ENCODE assay signal across 1 cellular context in the genomic region with DNA sequence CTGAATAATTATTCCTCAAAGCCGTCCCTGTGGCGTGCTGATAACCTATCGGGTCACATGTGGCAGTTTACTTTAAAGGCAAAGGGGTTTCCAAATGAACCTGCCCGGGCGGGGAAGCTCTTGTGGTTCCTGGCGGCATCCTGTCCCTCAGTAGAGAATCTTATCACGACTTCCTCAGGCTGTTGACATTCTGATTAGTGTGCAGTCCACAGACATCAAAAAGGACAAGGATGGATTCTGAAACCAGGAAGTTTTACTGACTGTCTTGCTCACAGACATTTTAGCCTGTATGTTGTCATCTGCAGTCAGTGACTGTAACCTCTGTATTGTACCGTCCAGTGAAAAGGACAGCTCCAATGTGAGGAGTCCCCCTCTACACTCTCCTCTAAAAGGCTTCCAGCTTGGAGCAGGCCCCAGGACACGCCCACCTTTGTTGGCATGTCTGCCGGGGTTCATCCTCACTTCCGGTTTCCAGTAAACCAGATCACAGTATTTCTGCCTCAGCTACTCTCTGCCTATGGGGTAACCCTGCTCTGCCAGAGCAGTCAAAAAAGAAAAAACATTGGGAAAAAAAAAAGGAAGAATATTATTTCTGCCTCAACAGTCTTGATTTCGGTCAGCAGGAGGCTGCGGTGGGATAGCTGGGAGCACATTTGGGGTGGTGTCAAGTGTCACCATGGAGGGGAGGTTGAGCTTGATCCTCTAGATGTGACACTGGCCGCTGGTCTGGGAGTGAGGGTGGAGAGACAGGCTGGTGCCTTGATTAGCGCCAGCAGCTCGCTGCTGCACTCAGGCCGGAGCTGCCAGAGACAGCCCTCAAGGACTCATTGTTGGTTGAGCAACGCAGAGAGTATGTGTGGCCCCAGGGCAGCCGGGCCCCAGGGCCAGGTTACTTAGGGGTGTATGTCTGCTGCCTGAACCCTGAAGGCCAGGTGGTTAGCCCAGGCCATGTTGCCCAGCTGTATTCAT.
TF ChIP-seq lines count a peak whose summit lies in the region.

No MANE protein-coding gene starts in this region.

TF ChIP-seq in HepG2, 621 proteins besides CTCF, POLR2A, EP300 and RAD21 (continued from another document and continues in another):
- TF ChIP-seq, protein P1, sequence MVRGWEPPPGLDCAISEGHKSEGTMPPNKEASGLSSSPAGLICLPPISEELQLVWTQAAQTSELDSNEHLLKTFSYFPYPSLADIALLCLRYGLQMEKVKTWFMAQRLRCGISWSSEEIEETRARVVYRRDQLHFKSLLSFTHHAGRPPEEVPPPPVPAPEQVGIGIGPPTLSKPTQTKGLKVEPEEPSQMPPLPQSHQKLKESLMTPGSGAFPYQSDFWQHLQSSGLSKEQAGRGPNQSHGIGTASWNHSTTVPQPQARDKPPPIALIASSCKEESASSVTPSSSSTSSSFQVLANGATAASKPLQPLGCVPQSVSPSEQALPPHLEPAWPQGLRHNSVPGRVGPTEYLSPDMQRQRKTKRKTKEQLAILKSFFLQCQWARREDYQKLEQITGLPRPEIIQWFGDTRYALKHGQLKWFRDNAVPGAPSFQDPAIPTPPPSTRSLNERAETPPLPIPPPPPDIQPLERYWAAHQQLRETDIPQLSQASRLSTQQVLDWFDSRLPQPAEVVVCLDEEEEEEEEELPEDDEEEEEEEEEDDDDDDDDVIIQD (CRISPR knock-in tag; IDR thresholded peaks at IDR 0.05; ENCODE audit: low read depth): peak; percentile 68
- TF ChIP-seq SCMH1 (CRISPR knock-in tag; IDR thresholded peaks at IDR 0.05; ENCODE audit: borderline replicate concordance): no peak
- TF ChIP-seq ETV5 (CRISPR knock-in tag; IDR thresholded peaks at IDR 0.05; ENCODE audit: borderline replicate concordance): peak; percentile 86
- TF ChIP-seq TAF1 (CRISPR knock-in tag; IDR thresholded peaks at IDR 0.05): peak; percentile 34
- TF ChIP-seq FOXC1 (CRISPR knock-in tag; IDR thresholded peaks at IDR 0.05; ENCODE audit: borderline replicate concordance): 0 out of 2 replicates have a peak, but pooled peaks have one; percentile 17
- TF ChIP-seq ZNF792 (CRISPR knock-in tag; IDR thresholded peaks at IDR 0.05): peak; percentile 64
- TF ChIP-seq ZNF224 (CRISPR knock-in tag; IDR thresholded peaks at IDR 0.05): 0 out of 2 replicates have a peak, but pooled peaks have one; percentile 30
- TF ChIP-seq SMAD9 (CRISPR knock-in tag; IDR thresholded peaks at IDR 0.05): 0 out of 2 replicates have a peak, but pooled peaks have one; percentile 35
- no peak for TF ChIP-seq U2AF1 (optimal IDR thresholded peaks at IDR 0.05; ENCODE audit: low read depth, low read length)
- TF ChIP-seq, protein P2, sequence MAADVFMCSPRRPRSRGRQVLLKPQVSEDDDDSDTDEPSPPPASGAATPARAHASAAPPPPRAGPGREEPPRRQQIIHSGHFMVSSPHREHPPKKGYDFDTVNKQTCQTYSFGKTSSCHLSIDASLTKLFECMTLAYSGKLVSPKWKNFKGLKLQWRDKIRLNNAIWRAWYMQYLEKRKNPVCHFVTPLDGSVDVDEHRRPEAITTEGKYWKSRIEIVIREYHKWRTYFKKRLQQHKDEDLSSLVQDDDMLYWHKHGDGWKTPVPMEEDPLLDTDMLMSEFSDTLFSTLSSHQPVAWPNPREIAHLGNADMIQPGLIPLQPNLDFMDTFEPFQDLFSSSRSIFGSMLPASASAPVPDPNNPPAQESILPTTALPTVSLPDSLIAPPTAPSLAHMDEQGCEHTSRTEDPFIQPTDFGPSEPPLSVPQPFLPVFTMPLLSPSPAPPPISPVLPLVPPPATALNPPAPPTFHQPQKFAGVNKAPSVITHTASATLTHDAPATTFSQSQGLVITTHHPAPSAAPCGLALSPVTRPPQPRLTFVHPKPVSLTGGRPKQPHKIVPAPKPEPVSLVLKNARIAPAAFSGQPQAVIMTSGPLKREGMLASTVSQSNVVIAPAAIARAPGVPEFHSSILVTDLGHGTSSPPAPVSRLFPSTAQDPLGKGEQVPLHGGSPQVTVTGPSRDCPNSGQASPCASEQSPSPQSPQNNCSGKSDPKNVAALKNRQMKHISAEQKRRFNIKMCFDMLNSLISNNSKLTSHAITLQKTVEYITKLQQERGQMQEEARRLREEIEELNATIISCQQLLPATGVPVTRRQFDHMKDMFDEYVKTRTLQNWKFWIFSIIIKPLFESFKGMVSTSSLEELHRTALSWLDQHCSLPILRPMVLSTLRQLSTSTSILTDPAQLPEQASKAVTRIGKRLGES (CRISPR knock-in tag; IDR thresholded peaks at IDR 0.05; ENCODE audit: borderline replicate concordance): no peak
- TF ChIP-seq TEAD3 (CRISPR knock-in tag; optimal IDR thresholded peaks at IDR 0.05; ENCODE audit: borderline replicate concordance): peak; percentile 52
- TF ChIP-seq ATF7 (IDR thresholded peaks at IDR 0.05): no peak
- TF ChIP-seq ATF7 (CRISPR knock-in tag; IDR thresholded peaks at IDR 0.05): no peak
- peak; percentile 36; the same call in 1 of the 2 replicates for TF ChIP-seq ZNF652 (CRISPR knock-in tag; IDR thresholded peaks at IDR 0.05; ENCODE audit: borderline replicate concordance, low read depth)
- no peak for TF ChIP-seq ZNF672 (CRISPR knock-in tag; IDR thresholded peaks at IDR 0.05)
- peak; percentile 41; the same call in 1 of the 2 replicates for TF ChIP-seq KLF12 (CRISPR knock-in tag; IDR thresholded peaks at IDR 0.05; ENCODE audit: borderline replicate concordance)
- TF ChIP-seq, protein P3, sequence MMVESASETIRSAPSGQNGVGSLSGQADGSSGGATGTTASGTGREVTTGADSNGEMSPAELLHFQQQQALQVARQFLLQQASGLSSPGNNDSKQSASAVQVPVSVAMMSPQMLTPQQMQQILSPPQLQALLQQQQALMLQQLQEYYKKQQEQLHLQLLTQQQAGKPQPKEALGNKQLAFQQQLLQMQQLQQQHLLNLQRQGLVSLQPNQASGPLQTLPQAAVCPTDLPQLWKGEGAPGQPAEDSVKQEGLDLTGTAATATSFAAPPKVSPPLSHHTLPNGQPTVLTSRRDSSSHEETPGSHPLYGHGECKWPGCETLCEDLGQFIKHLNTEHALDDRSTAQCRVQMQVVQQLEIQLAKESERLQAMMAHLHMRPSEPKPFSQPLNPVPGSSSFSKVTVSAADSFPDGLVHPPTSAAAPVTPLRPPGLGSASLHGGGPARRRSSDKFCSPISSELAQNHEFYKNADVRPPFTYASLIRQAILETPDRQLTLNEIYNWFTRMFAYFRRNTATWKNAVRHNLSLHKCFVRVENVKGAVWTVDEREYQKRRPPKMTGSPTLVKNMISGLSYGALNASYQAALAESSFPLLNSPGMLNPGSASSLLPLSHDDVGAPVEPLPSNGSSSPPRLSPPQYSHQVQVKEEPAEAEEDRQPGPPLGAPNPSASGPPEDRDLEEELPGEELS (CRISPR knock-in tag; IDR thresholded peaks at IDR 0.05): peak; percentile 80
- no peak for TF ChIP-seq LCORL (IDR thresholded peaks at IDR 0.05)
- peak; percentile 52 for TF ChIP-seq LCORL (CRISPR knock-in tag; IDR thresholded peaks at IDR 0.05)
- TF ChIP-seq, protein P4, sequence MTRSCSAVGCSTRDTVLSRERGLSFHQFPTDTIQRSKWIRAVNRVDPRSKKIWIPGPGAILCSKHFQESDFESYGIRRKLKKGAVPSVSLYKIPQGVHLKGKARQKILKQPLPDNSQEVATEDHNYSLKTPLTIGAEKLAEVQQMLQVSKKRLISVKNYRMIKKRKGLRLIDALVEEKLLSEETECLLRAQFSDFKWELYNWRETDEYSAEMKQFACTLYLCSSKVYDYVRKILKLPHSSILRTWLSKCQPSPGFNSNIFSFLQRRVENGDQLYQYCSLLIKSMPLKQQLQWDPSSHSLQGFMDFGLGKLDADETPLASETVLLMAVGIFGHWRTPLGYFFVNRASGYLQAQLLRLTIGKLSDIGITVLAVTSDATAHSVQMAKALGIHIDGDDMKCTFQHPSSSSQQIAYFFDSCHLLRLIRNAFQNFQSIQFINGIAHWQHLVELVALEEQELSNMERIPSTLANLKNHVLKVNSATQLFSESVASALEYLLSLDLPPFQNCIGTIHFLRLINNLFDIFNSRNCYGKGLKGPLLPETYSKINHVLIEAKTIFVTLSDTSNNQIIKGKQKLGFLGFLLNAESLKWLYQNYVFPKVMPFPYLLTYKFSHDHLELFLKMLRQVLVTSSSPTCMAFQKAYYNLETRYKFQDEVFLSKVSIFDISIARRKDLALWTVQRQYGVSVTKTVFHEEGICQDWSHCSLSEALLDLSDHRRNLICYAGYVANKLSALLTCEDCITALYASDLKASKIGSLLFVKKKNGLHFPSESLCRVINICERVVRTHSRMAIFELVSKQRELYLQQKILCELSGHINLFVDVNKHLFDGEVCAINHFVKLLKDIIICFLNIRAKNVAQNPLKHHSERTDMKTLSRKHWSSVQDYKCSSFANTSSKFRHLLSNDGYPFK (CRISPR knock-in tag; IDR thresholded peaks at IDR 0.05; ENCODE audit: borderline replicate concordance): no peak; the same call in 1 of the 2 replicates
- peak; percentile 53; the same call in 1 of the 2 replicates for TF ChIP-seq SP5 (CRISPR knock-in tag; IDR thresholded peaks at IDR 0.05; ENCODE audit: borderline replicate concordance, low read depth)
- TF ChIP-seq ZNF746 (CRISPR knock-in tag; IDR thresholded peaks at IDR 0.05): 0 out of 2 replicates have a peak, but pooled peaks have one; percentile 45
- TF ChIP-seq ZFY (CRISPR knock-in tag; IDR thresholded peaks at IDR 0.05): peak; percentile 79
- TF ChIP-seq, protein P5, sequence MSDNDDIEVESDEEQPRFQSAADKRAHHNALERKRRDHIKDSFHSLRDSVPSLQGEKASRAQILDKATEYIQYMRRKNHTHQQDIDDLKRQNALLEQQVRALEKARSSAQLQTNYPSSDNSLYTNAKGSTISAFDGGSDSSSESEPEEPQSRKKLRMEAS (IDR thresholded peaks at IDR 0.05): peak; percentile 21
- no peak for TF ChIP-seq CENPX (CRISPR knock-in tag; IDR thresholded peaks at IDR 0.05)
- no peak for TF ChIP-seq DNMT1 (CRISPR knock-in tag; IDR thresholded peaks at IDR 0.05)
- TF ChIP-seq GFI1 (CRISPR knock-in tag; IDR thresholded peaks at IDR 0.05; ENCODE audit: borderline replicate concordance): no peak; the same call in 1 of the 2 replicates
- peak; percentile 49; the same call in 1 of the 2 replicates for TF ChIP-seq KDM5B (CRISPR knock-in tag; IDR thresholded peaks at IDR 0.05; ENCODE audit: borderline replicate concordance)
- 0 out of 2 replicates have a peak, but pooled peaks have one; percentile 34 for TF ChIP-seq ZNF431 (CRISPR knock-in tag; IDR thresholded peaks at IDR 0.05; ENCODE audit: borderline replicate concordance, low read depth)
- TF ChIP-seq, protein P6, sequence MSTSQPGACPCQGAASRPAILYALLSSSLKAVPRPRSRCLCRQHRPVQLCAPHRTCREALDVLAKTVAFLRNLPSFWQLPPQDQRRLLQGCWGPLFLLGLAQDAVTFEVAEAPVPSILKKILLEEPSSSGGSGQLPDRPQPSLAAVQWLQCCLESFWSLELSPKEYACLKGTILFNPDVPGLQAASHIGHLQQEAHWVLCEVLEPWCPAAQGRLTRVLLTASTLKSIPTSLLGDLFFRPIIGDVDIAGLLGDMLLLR (CRISPR knock-in tag; IDR thresholded peaks at IDR 0.05): 0 out of 2 replicates have a peak, but pooled peaks have one; percentile 11
- no peak; the same call in 1 of the 2 replicates for TF ChIP-seq NR1H2 (CRISPR knock-in tag; IDR thresholded peaks at IDR 0.05; ENCODE audit: borderline replicate concordance, low read depth)
- no peak for TF ChIP-seq SRSF1 (optimal IDR thresholded peaks at IDR 0.05; ENCODE audit: low read depth, low read length)
- no peak for TF ChIP-seq CENPT (CRISPR knock-in tag; IDR thresholded peaks at IDR 0.05; ENCODE audit: low read depth)
- TF ChIP-seq ZNF607 (CRISPR knock-in tag; IDR thresholded peaks at IDR 0.05; ENCODE audit: borderline replicate concordance): no peak
- no peak for TF ChIP-seq FOXK1 (CRISPR knock-in tag; IDR thresholded peaks at IDR 0.05; ENCODE audit: borderline replicate concordance, low read depth)
- peak; percentile 58; the same call in 1 of the 2 replicates for TF ChIP-seq BRD4 (CRISPR knock-in tag; IDR thresholded peaks at IDR 0.05)
- TF ChIP-seq, protein P7, sequence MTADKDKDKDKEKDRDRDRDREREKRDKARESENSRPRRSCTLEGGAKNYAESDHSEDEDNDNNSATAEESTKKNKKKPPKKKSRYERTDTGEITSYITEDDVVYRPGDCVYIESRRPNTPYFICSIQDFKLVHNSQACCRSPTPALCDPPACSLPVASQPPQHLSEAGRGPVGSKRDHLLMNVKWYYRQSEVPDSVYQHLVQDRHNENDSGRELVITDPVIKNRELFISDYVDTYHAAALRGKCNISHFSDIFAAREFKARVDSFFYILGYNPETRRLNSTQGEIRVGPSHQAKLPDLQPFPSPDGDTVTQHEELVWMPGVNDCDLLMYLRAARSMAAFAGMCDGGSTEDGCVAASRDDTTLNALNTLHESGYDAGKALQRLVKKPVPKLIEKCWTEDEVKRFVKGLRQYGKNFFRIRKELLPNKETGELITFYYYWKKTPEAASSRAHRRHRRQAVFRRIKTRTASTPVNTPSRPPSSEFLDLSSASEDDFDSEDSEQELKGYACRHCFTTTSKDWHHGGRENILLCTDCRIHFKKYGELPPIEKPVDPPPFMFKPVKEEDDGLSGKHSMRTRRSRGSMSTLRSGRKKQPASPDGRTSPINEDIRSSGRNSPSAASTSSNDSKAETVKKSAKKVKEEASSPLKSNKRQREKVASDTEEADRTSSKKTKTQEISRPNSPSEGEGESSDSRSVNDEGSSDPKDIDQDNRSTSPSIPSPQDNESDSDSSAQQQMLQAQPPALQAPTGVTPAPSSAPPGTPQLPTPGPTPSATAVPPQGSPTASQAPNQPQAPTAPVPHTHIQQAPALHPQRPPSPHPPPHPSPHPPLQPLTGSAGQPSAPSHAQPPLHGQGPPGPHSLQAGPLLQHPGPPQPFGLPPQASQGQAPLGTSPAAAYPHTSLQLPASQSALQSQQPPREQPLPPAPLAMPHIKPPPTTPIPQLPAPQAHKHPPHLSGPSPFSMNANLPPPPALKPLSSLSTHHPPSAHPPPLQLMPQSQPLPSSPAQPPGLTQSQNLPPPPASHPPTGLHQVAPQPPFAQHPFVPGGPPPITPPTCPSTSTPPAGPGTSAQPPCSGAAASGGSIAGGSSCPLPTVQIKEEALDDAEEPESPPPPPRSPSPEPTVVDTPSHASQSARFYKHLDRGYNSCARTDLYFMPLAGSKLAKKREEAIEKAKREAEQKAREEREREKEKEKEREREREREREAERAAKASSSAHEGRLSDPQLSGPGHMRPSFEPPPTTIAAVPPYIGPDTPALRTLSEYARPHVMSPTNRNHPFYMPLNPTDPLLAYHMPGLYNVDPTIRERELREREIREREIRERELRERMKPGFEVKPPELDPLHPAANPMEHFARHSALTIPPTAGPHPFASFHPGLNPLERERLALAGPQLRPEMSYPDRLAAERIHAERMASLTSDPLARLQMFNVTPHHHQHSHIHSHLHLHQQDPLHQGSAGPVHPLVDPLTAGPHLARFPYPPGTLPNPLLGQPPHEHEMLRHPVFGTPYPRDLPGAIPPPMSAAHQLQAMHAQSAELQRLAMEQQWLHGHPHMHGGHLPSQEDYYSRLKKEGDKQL (CRISPR knock-in tag; IDR thresholded peaks at IDR 0.05; ENCODE audit: low read depth): no peak
- TF ChIP-seq CEBPG (CRISPR knock-in tag; IDR thresholded peaks at IDR 0.05): peak; percentile 80
- TF ChIP-seq CHD4 (IDR thresholded peaks at IDR 0.05; ENCODE audit: borderline replicate concordance, low read length): peak; percentile 25; the same call in 1 of the 2 replicates
- peak; percentile 85; the same call in 1 of the 2 replicates for TF ChIP-seq CEBPB (IDR thresholded peaks at IDR 0.05; ENCODE audit: borderline replicate concordance, low read depth, low read length)
- TF ChIP-seq ZNF530 (CRISPR knock-in tag; IDR thresholded peaks at IDR 0.05; ENCODE audit: low read depth): no peak
- TF ChIP-seq ZNF577 (CRISPR knock-in tag; IDR thresholded peaks at IDR 0.05; ENCODE audit: borderline replicate concordance, low read depth): no peak
